Comparison of ENCODE assay signal across 31 cellular contexts in genomic region chr4:77706717-77707116, GRCh38.
"Had no signal": no experiment of that assay in that cellular context is flagged by ENCODE, and none has a peak within 500 bp of the region (broad histone marks: within the 10 kb centered on the region; RNA-seq: fewer than 3 reads in every experiment).

No MANE protein-coding gene starts in this region.

- H3K9me3 Mint-ChIP-seq: activated B cell treated with CpG ODN at 0.5 μM for 24 hours; activated CD8-positive, alpha-beta T cell treated with anti-CD3 and anti-CD28 coated beads for 36 hours; activated naive CD4-positive, alpha-beta T cell treated with anti-CD3 and anti-CD28 coated beads for 36 hours; activated naive CD4-positive, alpha-beta T cell treated with anti-CD3 and anti-CD28 coated beads, Interleukin-2, amount 50 U/mL, for 24 hours; activated naive CD8-positive, alpha-beta T cell treated with anti-CD3 and anti-CD28 coated beads for 36 hours; activated naive CD8-positive, alpha-beta T cell treated with anti-CD3 and anti-CD28 coated beads, Interleukin-2, amount 50 U/mL, for 24 hours; activated T-helper 1 cell treated with anti-CD3 and anti-CD28 coated beads, Interleukin-12 subunit alpha, Interleukin-12 subunit beta, Interleukin-2, Interleukin-4 antibody, amounts not matched to agents 30 ng/mL and 10 ng/mL and 1 ng/mL, durations not matched to agents 14 hours and 24 hours and 36 hours; activated T-helper 2 cell treated with anti-CD3 and anti-CD28 coated beads, Interferon-gamma antibody, Interleukin-2, Interleukin-4, amounts not matched to agents 10 μg/mL and 5 μg/mL and 100 μg/mL, durations not matched to agents 14 hours and 24 hours and 36 hours had no signal

- H3K4me1 Mint-ChIP-seq: activated B cell treated with CpG ODN at 0.5 μM for 24 hours; activated naive CD4-positive, alpha-beta T cell treated with anti-CD3 and anti-CD28 coated beads, Interleukin-2, amount 50 U/mL, for 24 hours; activated naive CD8-positive, alpha-beta T cell treated with anti-CD3 and anti-CD28 coated beads for 36 hours; activated naive CD8-positive, alpha-beta T cell treated with anti-CD3 and anti-CD28 coated beads, Interleukin-2, amount 50 U/mL, for 24 hours had no signal

- FAIRE-seq: endometrium, endothelial cell of umbilical vein, frontal cortex had no signal

- H3K36me3 ChIP-seq: adrenal gland, cardiac muscle cell, colonic mucosa had no signal

- H3K27ac Mint-ChIP-seq: activated B cell treated with CpG ODN at 0.5 μM for 24 hours; activated CD8-positive, alpha-beta T cell treated with anti-CD3 and anti-CD28 coated beads for 36 hours; activated naive CD4-positive, alpha-beta T cell treated with anti-CD3 and anti-CD28 coated beads, Interleukin-2, amount 50 U/mL, for 24 hours; activated naive CD8-positive, alpha-beta T cell treated with anti-CD3 and anti-CD28 coated beads for 36 hours; activated naive CD8-positive, alpha-beta T cell treated with anti-CD3 and anti-CD28 coated beads, Interleukin-2, amount 50 U/mL, for 24 hours; activated T-helper 1 cell treated with anti-CD3 and anti-CD28 coated beads, Interleukin-12 subunit alpha, Interleukin-12 subunit beta, Interleukin-2, Interleukin-4 antibody, amounts not matched to agents 30 ng/mL and 10 ng/mL and 1 ng/mL, durations not matched to agents 14 hours and 24 hours and 36 hours; activated T-helper 2 cell treated with anti-CD3 and anti-CD28 coated beads, Interferon-gamma antibody, Interleukin-2, Interleukin-4, amounts not matched to agents 10 μg/mL and 5 μg/mL and 100 μg/mL, durations not matched to agents 14 hours and 24 hours and 36 hours had no signal

- H3K9me3 ChIP-seq: adrenal gland, body of pancreas, colonic mucosa had no signal

- H3K27me3 Mint-ChIP-seq: activated B cell treated with CpG ODN at 0.5 μM for 24 hours; activated CD8-positive, alpha-beta T cell treated with anti-CD3 and anti-CD28 coated beads for 36 hours; activated naive CD8-positive, alpha-beta T cell treated with anti-CD3 and anti-CD28 coated beads for 36 hours; activated naive CD8-positive, alpha-beta T cell treated with anti-CD3 and anti-CD28 coated beads, Interleukin-2, amount 50 U/mL, for 24 hours had no signal

- H3K36me3 Mint-ChIP-seq: activated naive CD4-positive, alpha-beta T cell treated with anti-CD3 and anti-CD28 coated beads, Interleukin-2, amount 50 U/mL, for 24 hours had no signal

- H3K27me3 ChIP-seq: adrenal gland, body of pancreas, cardiac muscle cell, colonic mucosa had no signal

- H3K4me3 ChIP-seq: adrenal gland, body of pancreas, cardiac muscle cell, colonic mucosa had no signal

- ATAC-seq: activated CD4-positive, CD25-positive, alpha-beta regulatory T cell treated with anti-CD3 and anti-CD28 coated beads, Interleukin-2, amount 50 U/mL, for 24 hours; activated CD8-positive, alpha-beta T cell treated with anti-CD3 and anti-CD28 coated beads for 36 hours; activated naive CD8-positive, alpha-beta T cell treated with anti-CD3 and anti-CD28 coated beads, Interleukin-2, amount 50 U/mL, for 24 hours; body of pancreas; esophagus mucosa had no signal

- DNase-seq: activated B cell treated with CpG ODN at 0.5 μM for 24 hours; activated CD4-positive, alpha-beta T cell treated with anti-CD3 and anti-CD28 coated beads for 48 hours; activated CD4-positive, alpha-beta T cell treated with anti-CD3 and anti-CD28 coated beads, Interleukin-2, amount 50 U/mL, for 1 hour; activated CD4-positive, alpha-beta T cell treated with anti-CD3 and anti-CD28 coated beads, Interleukin-2, amount 50 U/mL, for 48 hours; activated CD8-positive, alpha-beta memory T cell treated with anti-CD3 and anti-CD28 coated beads for 24 hours; activated CD8-positive, alpha-beta T cell treated with anti-CD3 and anti-CD28 coated beads for 36 hours; activated effector memory CD4-positive, alpha-beta T cell treated with anti-CD3 and anti-CD28 coated beads, Interleukin-2, amount 50 U/mL, for 16 hours; activated naive CD4-positive, alpha-beta T cell treated with anti-CD3 and anti-CD28 coated beads for 36 hours; activated naive CD8-positive, alpha-beta T cell treated with anti-CD3 and anti-CD28 coated beads for 36 hours; activated naive CD8-positive, alpha-beta T cell treated with anti-CD3 and anti-CD28 coated beads, Interleukin-2, amount 50 U/mL, for 24 hours; activated T-cell treated with anti-CD3 and anti-CD28 coated beads, Interleukin-2, amount 50 U/mL, for 48 hours; adrenal gland; amygdala; aorta; body of pancreas; central memory CD4-positive, alpha-beta T cell; cerebellar nuclear complex; colonic mucosa; effector CD8-positive, alpha-beta T cell; foreskin fibroblast; head of caudate nucleus; T-helper 2 cell had no signal

- H3K4me1 ChIP-seq: adrenal gland, colonic mucosa had no signal

- H3K4me3 Mint-ChIP-seq: activated B cell treated with CpG ODN at 0.5 μM for 24 hours; activated CD8-positive, alpha-beta T cell treated with anti-CD3 and anti-CD28 coated beads for 36 hours; activated naive CD4-positive, alpha-beta T cell treated with anti-CD3 and anti-CD28 coated beads for 36 hours; activated naive CD4-positive, alpha-beta T cell treated with anti-CD3 and anti-CD28 coated beads, Interleukin-2, amount 50 U/mL, for 24 hours; activated naive CD8-positive, alpha-beta T cell treated with anti-CD3 and anti-CD28 coated beads for 36 hours; activated naive CD8-positive, alpha-beta T cell treated with anti-CD3 and anti-CD28 coated beads, Interleukin-2, amount 50 U/mL, for 24 hours; activated T-helper 1 cell treated with anti-CD3 and anti-CD28 coated beads, Interleukin-12 subunit alpha, Interleukin-12 subunit beta, Interleukin-2, Interleukin-4 antibody, amounts not matched to agents 30 ng/mL and 10 ng/mL and 1 ng/mL, durations not matched to agents 14 hours and 24 hours and 36 hours had no signal
